In the genomic region with DNA sequence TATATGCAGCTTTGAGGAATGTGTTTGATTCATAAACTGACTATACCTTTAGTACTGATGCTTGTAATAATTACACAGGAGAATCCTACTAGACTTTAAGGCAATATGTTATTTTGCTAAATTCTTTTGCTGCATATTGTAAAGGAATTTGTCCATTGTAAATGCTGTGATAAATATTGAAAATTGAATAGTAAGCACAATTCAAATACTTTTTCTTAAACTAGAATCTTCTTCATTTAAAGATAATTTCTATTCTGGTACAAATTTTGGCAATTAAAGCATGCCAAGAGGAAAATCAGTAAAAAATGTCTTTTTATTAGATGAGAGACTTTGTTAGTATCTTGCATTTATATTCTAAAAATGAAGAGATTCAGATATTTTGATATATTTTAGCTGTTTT, we compare ENCODE assay signal across 2 cellular contexts.
TF ChIP-seq lines count a peak whose summit lies in the region.

No MANE protein-coding gene starts in this region.

TF ChIP-seq in HepG2, 621 proteins besides CTCF, POLR2A, EP300 and RAD21:
- TF ChIP-seq RAD51 (IDR thresholded peaks at IDR 0.05; ENCODE audit: borderline replicate concordance) (no peak), SUZ12 (IDR thresholded peaks at IDR 0.05; ENCODE audit: low read depth, low read length) (no peak), KLF13 (CRISPR knock-in tag; IDR thresholded peaks at IDR 0.05) (no peak), MAFK (conservative IDR thresholded peaks at IDR 0.05 in 1 of 2, IDR thresholded peaks at IDR 0.05 in 1 of 2; ENCODE audit: low read length in 2 of 2) (peak; percentile 1 to 22; a peak in 1 of 4 replicates), RXRB (CRISPR knock-in tag; IDR thresholded peaks at IDR 0.05; ENCODE audit: borderline replicate concordance) (no peak), ZNF646 (CRISPR knock-in tag; IDR thresholded peaks at IDR 0.05) (no peak), NR3C1 (CRISPR knock-in tag; IDR thresholded peaks at IDR 0.05) (no peak)

TF ChIP-seq in K562, 482 proteins besides CTCF, POLR2A, EP300 and RAD21:
- TF ChIP-seq, protein P1, sequence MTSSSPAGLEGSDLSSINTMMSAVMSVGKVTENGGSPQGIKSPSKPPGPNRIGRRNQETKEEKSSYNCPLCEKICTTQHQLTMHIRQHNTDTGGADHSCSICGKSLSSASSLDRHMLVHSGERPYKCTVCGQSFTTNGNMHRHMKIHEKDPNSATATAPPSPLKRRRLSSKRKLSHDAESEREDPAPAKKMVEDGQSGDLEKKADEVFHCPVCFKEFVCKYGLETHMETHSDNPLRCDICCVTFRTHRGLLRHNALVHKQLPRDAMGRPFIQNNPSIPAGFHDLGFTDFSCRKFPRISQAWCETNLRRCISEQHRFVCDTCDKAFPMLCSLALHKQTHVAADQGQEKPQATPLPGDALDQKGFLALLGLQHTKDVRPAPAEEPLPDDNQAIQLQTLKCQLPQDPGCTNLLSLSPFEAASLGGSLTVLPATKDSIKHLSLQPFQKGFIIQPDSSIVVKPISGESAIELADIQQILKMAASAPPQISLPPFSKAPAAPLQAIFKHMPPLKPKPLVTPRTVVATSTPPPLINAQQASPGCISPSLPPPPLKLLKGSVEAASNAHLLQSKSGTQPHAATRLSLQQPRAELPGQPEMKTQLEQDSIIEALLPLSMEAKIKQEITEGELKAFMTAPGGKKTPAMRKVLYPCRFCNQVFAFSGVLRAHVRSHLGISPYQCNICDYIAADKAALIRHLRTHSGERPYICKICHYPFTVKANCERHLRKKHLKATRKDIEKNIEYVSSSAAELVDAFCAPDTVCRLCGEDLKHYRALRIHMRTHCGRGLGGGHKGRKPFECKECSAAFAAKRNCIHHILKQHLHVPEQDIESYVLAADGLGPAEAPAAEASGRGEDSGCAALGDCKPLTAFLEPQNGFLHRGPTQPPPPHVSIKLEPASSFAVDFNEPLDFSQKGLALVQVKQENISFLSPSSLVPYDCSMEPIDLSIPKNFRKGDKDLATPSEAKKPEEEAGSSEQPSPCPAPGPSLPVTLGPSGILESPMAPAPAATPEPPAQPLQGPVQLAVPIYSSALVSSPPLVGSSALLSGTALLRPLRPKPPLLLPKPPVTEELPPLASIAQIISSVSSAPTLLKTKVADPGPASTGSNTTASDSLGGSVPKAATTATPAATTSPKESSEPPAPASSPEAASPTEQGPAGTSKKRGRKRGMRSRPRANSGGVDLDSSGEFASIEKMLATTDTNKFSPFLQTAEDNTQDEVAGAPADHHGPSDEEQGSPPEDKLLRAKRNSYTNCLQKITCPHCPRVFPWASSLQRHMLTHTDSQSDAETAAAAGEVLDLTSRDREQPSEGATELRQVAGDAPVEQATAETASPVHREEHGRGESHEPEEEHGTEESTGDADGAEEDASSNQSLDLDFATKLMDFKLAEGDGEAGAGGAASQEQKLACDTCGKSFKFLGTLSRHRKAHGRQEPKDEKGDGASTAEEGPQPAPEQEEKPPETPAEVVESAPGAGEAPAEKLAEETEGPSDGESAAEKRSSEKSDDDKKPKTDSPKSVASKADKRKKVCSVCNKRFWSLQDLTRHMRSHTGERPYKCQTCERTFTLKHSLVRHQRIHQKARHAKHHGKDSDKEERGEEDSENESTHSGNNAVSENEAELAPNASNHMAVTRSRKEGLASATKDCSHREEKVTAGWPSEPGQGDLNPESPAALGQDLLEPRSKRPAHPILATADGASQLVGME (CRISPR knock-in tag; IDR thresholded peaks at IDR 0.05), result no peak
- TF ChIP-seq ZNF699 (CRISPR knock-in tag; IDR thresholded peaks at IDR 0.05; ENCODE audit: insufficient replicate concordance) (no peak), ADNP (tag; IDR thresholded peaks at IDR 0.05) (no peak), MCM3 (IDR thresholded peaks at IDR 0.05) (no peak), ZNF316 (IDR thresholded peaks at IDR 0.05) (peak; percentile 78), CBX2 (IDR thresholded peaks at IDR 0.05; ENCODE audit: insufficient read depth, low read length, poor library complexity, severe bottlenecking) (no peak), SRF (CRISPR knock-in tag; IDR thresholded peaks at IDR 0.05) (no peak), CREBBP (IDR thresholded peaks at IDR 0.05; ENCODE audit: low read depth, low read length) (no peak), C11orf30 (IDR thresholded peaks at IDR 0.05; ENCODE audit: low read depth) (peak; percentile 63; the same call in 1 of the 2 replicates), HMGN3 (IDR thresholded peaks at IDR 0.05; ENCODE audit: borderline replicate concordance, extremely low read depth, insufficient read length, low read depth, low read length) (no peak), FOXK2 (conservative IDR thresholded peaks at IDR 0.05 in 1 of 2, IDR thresholded peaks at IDR 0.05 in 1 of 2; ENCODE audit: low read depth in 2 of 2) (no peak), ZC3H4 (CRISPR knock-in tag; IDR thresholded peaks at IDR 0.05; ENCODE audit: borderline replicate concordance) (no peak), DACH1 (IDR thresholded peaks at IDR 0.05; ENCODE audit: partially characterized antibody) (no peak), RUNX1 (IDR thresholded peaks at IDR 0.05; ENCODE audit: low read depth) (no peak)
- TF ChIP-seq, protein P2, sequence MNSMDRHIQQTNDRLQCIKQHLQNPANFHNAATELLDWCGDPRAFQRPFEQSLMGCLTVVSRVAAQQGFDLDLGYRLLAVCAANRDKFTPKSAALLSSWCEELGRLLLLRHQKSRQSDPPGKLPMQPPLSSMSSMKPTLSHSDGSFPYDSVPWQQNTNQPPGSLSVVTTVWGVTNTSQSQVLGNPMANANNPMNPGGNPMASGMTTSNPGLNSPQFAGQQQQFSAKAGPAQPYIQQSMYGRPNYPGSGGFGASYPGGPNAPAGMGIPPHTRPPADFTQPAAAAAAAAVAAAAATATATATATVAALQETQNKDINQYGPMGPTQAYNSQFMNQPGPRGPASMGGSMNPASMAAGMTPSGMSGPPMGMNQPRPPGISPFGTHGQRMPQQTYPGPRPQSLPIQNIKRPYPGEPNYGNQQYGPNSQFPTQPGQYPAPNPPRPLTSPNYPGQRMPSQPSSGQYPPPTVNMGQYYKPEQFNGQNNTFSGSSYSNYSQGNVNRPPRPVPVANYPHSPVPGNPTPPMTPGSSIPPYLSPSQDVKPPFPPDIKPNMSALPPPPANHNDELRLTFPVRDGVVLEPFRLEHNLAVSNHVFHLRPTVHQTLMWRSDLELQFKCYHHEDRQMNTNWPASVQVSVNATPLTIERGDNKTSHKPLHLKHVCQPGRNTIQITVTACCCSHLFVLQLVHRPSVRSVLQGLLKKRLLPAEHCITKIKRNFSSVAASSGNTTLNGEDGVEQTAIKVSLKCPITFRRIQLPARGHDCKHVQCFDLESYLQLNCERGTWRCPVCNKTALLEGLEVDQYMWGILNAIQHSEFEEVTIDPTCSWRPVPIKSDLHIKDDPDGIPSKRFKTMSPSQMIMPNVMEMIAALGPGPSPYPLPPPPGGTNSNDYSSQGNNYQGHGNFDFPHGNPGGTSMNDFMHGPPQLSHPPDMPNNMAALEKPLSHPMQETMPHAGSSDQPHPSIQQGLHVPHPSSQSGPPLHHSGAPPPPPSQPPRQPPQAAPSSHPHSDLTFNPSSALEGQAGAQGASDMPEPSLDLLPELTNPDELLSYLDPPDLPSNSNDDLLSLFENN (IDR thresholded peaks at IDR 0.05; ENCODE audit: low read depth in 2 of 2, low read length in 2 of 2), result no peak
- TF ChIP-seq, protein P3, sequence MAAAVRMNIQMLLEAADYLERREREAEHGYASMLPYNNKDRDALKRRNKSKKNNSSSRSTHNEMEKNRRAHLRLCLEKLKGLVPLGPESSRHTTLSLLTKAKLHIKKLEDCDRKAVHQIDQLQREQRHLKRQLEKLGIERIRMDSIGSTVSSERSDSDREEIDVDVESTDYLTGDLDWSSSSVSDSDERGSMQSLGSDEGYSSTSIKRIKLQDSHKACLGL (CRISPR knock-in tag; IDR thresholded peaks at IDR 0.05; ENCODE audit: borderline replicate concordance, poor library complexity, severe bottlenecking), result no peak
- TF ChIP-seq, protein P4, sequence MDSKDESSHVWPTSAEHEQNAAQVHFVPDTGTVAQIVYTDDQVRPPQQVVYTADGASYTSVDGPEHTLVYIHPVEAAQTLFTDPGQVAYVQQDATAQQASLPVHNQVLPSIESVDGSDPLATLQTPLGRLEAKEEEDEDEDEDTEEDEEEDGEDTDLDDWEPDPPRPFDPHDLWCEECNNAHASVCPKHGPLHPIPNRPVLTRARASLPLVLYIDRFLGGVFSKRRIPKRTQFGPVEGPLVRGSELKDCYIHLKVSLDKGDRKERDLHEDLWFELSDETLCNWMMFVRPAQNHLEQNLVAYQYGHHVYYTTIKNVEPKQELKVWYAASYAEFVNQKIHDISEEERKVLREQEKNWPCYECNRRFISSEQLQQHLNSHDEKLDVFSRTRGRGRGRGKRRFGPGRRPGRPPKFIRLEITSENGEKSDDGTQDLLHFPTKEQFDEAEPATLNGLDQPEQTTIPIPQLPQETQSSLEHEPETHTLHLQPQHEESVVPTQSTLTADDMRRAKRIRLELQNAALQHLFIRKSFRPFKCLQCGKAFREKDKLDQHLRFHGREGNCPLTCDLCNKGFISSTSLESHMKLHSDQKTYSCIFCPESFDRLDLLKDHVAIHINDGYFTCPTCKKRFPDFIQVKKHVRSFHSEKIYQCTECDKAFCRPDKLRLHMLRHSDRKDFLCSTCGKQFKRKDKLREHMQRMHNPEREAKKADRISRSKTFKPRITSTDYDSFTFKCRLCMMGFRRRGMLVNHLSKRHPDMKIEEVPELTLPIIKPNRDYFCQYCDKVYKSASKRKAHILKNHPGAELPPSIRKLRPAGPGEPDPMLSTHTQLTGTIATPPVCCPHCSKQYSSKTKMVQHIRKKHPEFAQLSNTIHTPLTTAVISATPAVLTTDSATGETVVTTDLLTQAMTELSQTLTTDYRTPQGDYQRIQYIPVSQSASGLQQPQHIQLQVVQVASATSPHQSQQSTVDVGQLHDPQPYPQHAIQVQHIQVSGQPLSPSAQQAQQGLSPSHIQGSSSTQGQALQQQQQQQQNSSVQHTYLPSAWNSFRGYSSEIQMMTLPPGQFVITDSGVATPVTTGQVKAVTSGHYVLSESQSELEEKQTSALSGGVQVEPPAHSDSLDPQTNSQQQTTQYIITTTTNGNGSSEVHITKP (IDR thresholded peaks at IDR 0.05; ENCODE audit: partially characterized antibody), result no peak
TF ChIP-seq in K562: peak in this region for 2.
